Comparison of ENCODE assay signal across 18 cellular contexts in genomic region chr5:52010430-52010829, GRCh38.
"Had no signal": no experiment of that assay in that cellular context is flagged by ENCODE, and none has a peak within 500 bp of the region (broad histone marks: within the 10 kb centered on the region; RNA-seq: fewer than 3 reads in every experiment).

No MANE protein-coding gene starts in this region.

- H3K27me3 ChIP-seq: brain microvascular endothelial cell, testis, upper lobe of right lung had no signal

- H3K4me1 ChIP-seq: lower lobe of right lung, parathyroid adenoma, testis, upper lobe of right lung had no signal

- DNase-seq: activated CD4-positive, alpha-beta T cell treated with anti-CD3 and anti-CD28 coated beads, Interleukin-2, amount 50 U/mL, for 48 hours; activated CD4-positive, CD25-positive, alpha-beta regulatory T cell treated with anti-CD3 and anti-CD28 coated beads, Interleukin-2, amount 50 U/mL, for 72 hours; activated CD8-positive, alpha-beta memory T cell treated with anti-CD3 and anti-CD28 coated beads, Interleukin-2, amount 10 ng/mL, durations not matched to agents 7 days and 5 days; activated effector memory CD4-positive, alpha-beta T cell treated with Interleukin-2 at 50 U/mL for 16 hours; activated T-cell treated with anti-CD3 and anti-CD28 coated beads, Interleukin-2, amount 50 U/mL, for 24 hours; amygdala; brain microvascular endothelial cell; cerebellar nuclear complex; hypothalamus; lower lobe of right lung; midbrain; stimulated activated CD4-positive, alpha-beta T cell treated with anti-CD3 and anti-CD28 coated beads, Interleukin-15, amount 100 ng/mL, for 24 hours; stimulated activated CD4-positive, alpha-beta T cell treated with anti-CD3 and anti-CD28 coated beads, Interleukin-4, amount 100 ng/mL, for 24 hours; stimulated activated naive CD8-positive, alpha-beta T cell treated with anti-CD3 and anti-CD28 coated beads, Interleukin-15, amount 100 ng/mL, for 72 hours; testis; upper lobe of right lung had no signal

- H3K9ac ChIP-seq: parathyroid adenoma had no signal

- H3K9me3 ChIP-seq: lower lobe of right lung, testis, upper lobe of right lung had no signal

- H3K4me3 ChIP-seq: lower lobe of right lung, testis, upper lobe of right lung had no signal

- ATAC-seq: activated CD8-positive, alpha-beta memory T cell treated with anti-CD3 and anti-CD28 coated beads, Interleukin-2, amount 10 ng/mL, durations not matched to agents 7 days and 5 days; activated naive CD4-positive, alpha-beta T cell treated with anti-CD3 and anti-CD28 coated beads, Interleukin-2, amount 50 U/mL, for 72 hours; lower lobe of right lung; stimulated activated naive CD8-positive, alpha-beta T cell treated with anti-CD3 and anti-CD28 coated beads, Interleukin-15, amount 100 ng/mL, for 72 hours; upper lobe of right lung had no signal

- H3K79me2 ChIP-seq: parathyroid adenoma had no signal

- H3K36me3 ChIP-seq: brain microvascular endothelial cell, lower lobe of right lung, upper lobe of right lung had no signal

- H2AFZ ChIP-seq: parathyroid adenoma had no signal

- H3K27ac ChIP-seq: brain microvascular endothelial cell, lower lobe of right lung, parathyroid adenoma, testis, upper lobe of right lung had no signal
